ENCODE assay signal across 2 cellular contexts in genomic region chr14:103205541-103205906, GRCh38.
TF ChIP-seq lines count a peak whose summit lies in the region.

No MANE protein-coding gene starts in this region.

TF ChIP-seq in K562, 482 proteins besides CTCF, POLR2A, EP300 and RAD21:
- TF ChIP-seq NCOA6 (IDR thresholded peaks at IDR 0.05) (no peak), TBL1XR1 (IDR thresholded peaks at IDR 0.05; ENCODE audit: low read length in 2 of 2) (no peak), HSF4 (CRISPR knock-in tag; IDR thresholded peaks at IDR 0.05; ENCODE audit: borderline replicate concordance) (no peak), GTF2B (IDR thresholded peaks at IDR 0.05; ENCODE audit: extremely low read depth, insufficient read length) (peak; percentile 26), ARNT (IDR thresholded peaks at IDR 0.05) (no peak), HDAC2 (IDR thresholded peaks at IDR 0.05) (no peak), POLR2AphosphoS2 (IDR thresholded peaks at IDR 0.05; ENCODE audit: low read length) (no peak), TBP (optimal IDR thresholded peaks at IDR 0.05; ENCODE audit: low read depth, low read length) (peak; percentile 60), CEBPG (CRISPR knock-in tag; IDR thresholded peaks at IDR 0.05) (no peak), CEBPG (tag; conservative IDR thresholded peaks at IDR 0.05 in 1 of 2, IDR thresholded peaks at IDR 0.05 in 1 of 2) (no peak), DEAF1 (CRISPR knock-in tag; IDR thresholded peaks at IDR 0.05) (no peak), HEY1 (CRISPR knock-in tag; IDR thresholded peaks at IDR 0.05; ENCODE audit: borderline replicate concordance) (no peak), ILF3 (IDR thresholded peaks at IDR 0.05; ENCODE audit: borderline replicate concordance) (no peak), PHTF2 (CRISPR knock-in tag; IDR thresholded peaks at IDR 0.05) (no peak), LEF1 (IDR thresholded peaks at IDR 0.05) (no peak), CC2D1A (IDR thresholded peaks at IDR 0.05) (no peak), ZNF408 (CRISPR knock-in tag; IDR thresholded peaks at IDR 0.05; ENCODE audit: low read depth) (no peak), GTF2E2 (tag; IDR thresholded peaks at IDR 0.05) (peak; percentile 47; the same call in 1 of the 2 replicates)
TF ChIP-seq in K562: peak in this region for 3.

TF ChIP-seq in SK-N-SH, 30 proteins besides CTCF, POLR2A, EP300 and RAD21:
- TF ChIP-seq NFIC (IDR thresholded peaks at IDR 0.05; ENCODE audit: borderline replicate concordance) (no peak), FOSL2 (IDR thresholded peaks at IDR 0.05; ENCODE audit: borderline replicate concordance, low read depth) (no peak)
